Comparison of ENCODE assay signal across 2 cellular contexts in genomic region chr13:100300213-100300612, GRCh38.
A peak's percentile ranks its signal among the peaks of the same experiment; 100 is the strongest.
TF ChIP-seq lines count a peak whose summit lies in the region.

No MANE protein-coding gene starts in this region.

TF ChIP-seq in HEK293, 187 proteins besides CTCF, POLR2A, EP300 and RAD21 (continued from another document):
- 0 out of 2 replicates have a peak, but pooled peaks have one; percentile 11 for TF ChIP-seq PRDM6 (tag by site-specific recombination; IDR thresholded peaks at IDR 0.05)
TF ChIP-seq in HEK293: peak in this region for 1.

TF ChIP-seq in HepG2, 621 proteins besides CTCF, POLR2A, EP300 and RAD21 (continued from another document):
- TF ChIP-seq MLX (CRISPR knock-in tag; IDR thresholded peaks at IDR 0.05) (no peak), ARID3A (IDR thresholded peaks at IDR 0.05; ENCODE audit: low read depth, low read length) (no peak), ZNF788 (CRISPR knock-in tag; IDR thresholded peaks at IDR 0.05; ENCODE audit: borderline replicate concordance) (no peak), NFYB (CRISPR knock-in tag; IDR thresholded peaks at IDR 0.05) (no peak), TOPORS (CRISPR knock-in tag; IDR thresholded peaks at IDR 0.05) (no peak), PCBP2 (optimal IDR thresholded peaks at IDR 0.05; ENCODE audit: low read depth, low read length, poor library complexity, severe bottlenecking) (no peak)
